In the genomic region with DNA sequence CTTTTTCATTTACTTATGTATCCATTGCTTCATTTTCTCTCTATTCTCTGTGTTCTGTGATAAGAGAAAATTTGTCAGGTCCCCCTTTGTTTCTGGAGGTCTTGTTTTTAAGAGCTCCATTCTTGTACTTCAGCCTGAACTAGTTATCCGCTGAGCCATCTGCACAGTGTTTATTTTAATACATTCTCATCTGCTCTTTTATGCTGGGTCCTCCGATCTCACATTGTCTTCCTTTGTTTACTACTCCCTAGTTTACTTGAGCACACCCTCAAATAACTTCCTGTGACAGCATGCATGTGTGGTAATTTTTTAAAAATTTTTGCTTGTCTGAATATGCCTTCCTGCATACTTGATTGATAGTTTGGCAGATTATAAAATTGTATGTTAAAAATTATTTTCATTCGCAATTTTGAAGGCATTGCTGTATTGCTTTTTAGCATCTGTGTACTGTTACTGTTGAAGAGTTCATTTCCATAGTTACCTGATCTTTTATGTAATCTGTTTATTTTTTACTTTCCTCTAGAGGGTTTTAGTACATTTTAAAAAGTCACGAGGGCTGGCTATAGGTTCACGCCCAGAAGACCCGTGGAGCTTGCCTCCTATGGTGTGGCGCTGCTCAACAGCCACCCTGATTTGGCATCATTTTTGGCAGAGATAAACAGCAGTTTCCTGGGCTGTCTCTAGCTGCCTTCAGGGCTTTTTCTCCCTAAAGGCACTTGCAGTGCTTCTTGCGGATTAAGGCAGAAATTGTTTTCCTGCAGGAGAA, we compare ENCODE assay signal across 8 cellular contexts. TPM values are rescaled to one million over a fixed set of nuclear protein-coding genes. Genes with fewer than 3 reads are reported as not detected.
A peak's percentile ranks its signal among the peaks of the same experiment; 100 is the strongest.
DNase-seq lines count a peak whose midpoint lies in the region; ATAC-seq and TF ChIP-seq lines count a peak whose summit lies in the region.

No MANE protein-coding gene starts in this region.

- no peaks in the 10 kb centered on the region for H3K9me3 Mint-ChIP-seq in activated naive CD8-positive, alpha-beta T cell (ENCODE audit: low read depth)
- no peaks in the 10 kb centered on the region for H3K9me3 Mint-ChIP-seq in activated naive CD8-positive, alpha-beta T cell treated with anti-CD3 and anti-CD28 coated beads for 36 hours

- no peaks in the 10 kb centered on the region for H3K27me3 Mint-ChIP-seq in activated naive CD8-positive, alpha-beta T cell
- no peaks in the 10 kb centered on the region for H3K27me3 Mint-ChIP-seq in activated naive CD8-positive, alpha-beta T cell treated with anti-CD3 and anti-CD28 coated beads for 36 hours

- ATAC-seq in PC-3 (peak; percentile 78), HG03565 (IDR thresholded peaks at IDR 0.05; ENCODE audit: unreplicated experiment) (no peak), GM19351 (IDR thresholded peaks at IDR 0.05; ENCODE audit: unreplicated experiment) (no peak), HG02938 (IDR thresholded peaks at IDR 0.05; ENCODE audit: unreplicated experiment) (no peak)

- TF ChIP-seq CTCF in PC-3 (conservative IDR thresholded peaks at IDR 0.05; ENCODE audit: low read depth, low read length) = no peak
- TF ChIP-seq CTCF in parathyroid adenoma (IDR thresholded peaks at IDR 0.05) = no peak

- no peak overlapping the region for H3K27ac ChIP-seq in PC-3 (ENCODE audit: low read length)
- no peak overlapping the region for H3K27ac ChIP-seq in parathyroid adenoma

- H3K4me1 Mint-ChIP-seq in activated naive CD8-positive, alpha-beta T cell (ENCODE audit: low read depth) = peaks cover 56% of the 10 kb centered on the region
- H3K4me1 Mint-ChIP-seq in activated naive CD8-positive, alpha-beta T cell treated with anti-CD3 and anti-CD28 coated beads for 36 hours = peaks cover 36% of the 10 kb centered on the region

- H3K4me3 ChIP-seq in PC-3 (ENCODE audit: low read length) (no peak overlapping the region), parathyroid adenoma (ENCODE audit: low read depth, low read length) (no peak overlapping the region)

- no peak for DNase-seq in activated naive CD8-positive, alpha-beta T cell treated with anti-CD3 and anti-CD28 coated beads for 36 hours
- DNase-seq in PC-3 (no peak), fibroblast of gingiva (ENCODE audit: low read depth) (peak; percentile 51)

- no peaks in the 10 kb centered on the region for H3K27me3 ChIP-seq in PC-3 (ENCODE audit: low read length)
- no peaks in the 10 kb centered on the region for H3K27me3 ChIP-seq in parathyroid adenoma (ENCODE audit: control insufficient read depth, insufficient read depth, low read length)

- H3K79me2 ChIP-seq in PC-3 (ENCODE audit: low read length) (peaks cover 86% of the 10 kb centered on the region), parathyroid adenoma (peaks cover 38% of the 10 kb centered on the region)

- POLR2A ChIA-PET in PC-3 (lab: Charles Lee; ENCODE audit: unreplicated experiment) = interaction anchor here (0.7 kb wide), 1 partner anchor 31 kb away, joined by 5 read pairs; no protein-coding TSS in a partner anchor

- no peak overlapping the region for H3K4me2 ChIP-seq in PC-3 (ENCODE audit: low read length)
- H3K4me2 ChIP-seq in parathyroid adenoma (ENCODE audit: low read length) = peak overlapping the region; percentile 23

- H3K36me3 Mint-ChIP-seq in activated naive CD8-positive, alpha-beta T cell = no peaks in the 10 kb centered on the region
- peaks cover 8% of the 10 kb centered on the region for H3K36me3 Mint-ChIP-seq in activated naive CD8-positive, alpha-beta T cell treated with anti-CD3 and anti-CD28 coated beads for 36 hours

- peak overlapping the region; percentile 56 for H3K4me3 Mint-ChIP-seq in activated naive CD8-positive, alpha-beta T cell
- H3K4me3 Mint-ChIP-seq in activated naive CD8-positive, alpha-beta T cell treated with anti-CD3 and anti-CD28 coated beads for 36 hours = no peak overlapping the region

- CTCF ChIA-PET in PC-3 (lab: Charles Lee) = no interaction called here

- peaks cover 11% of the 10 kb centered on the region; the same call in 1 of the 2 replicates for H3K4me1 ChIP-seq in PC-3 (ENCODE audit: insufficient read depth, low read length)
- peaks cover 8% of the 10 kb centered on the region for H3K4me1 ChIP-seq in parathyroid adenoma

- intact Hi-C loops in PC-3 (cut with micrococcal nuclease) = no loop called here

- H3K27ac Mint-ChIP-seq in activated naive CD8-positive, alpha-beta T cell = peak overlapping the region; percentile 52
- H3K27ac Mint-ChIP-seq in activated naive CD8-positive, alpha-beta T cell treated with anti-CD3 and anti-CD28 coated beads for 36 hours = no peak overlapping the region

- no peaks in the 10 kb centered on the region for H3F3A ChIP-seq in PC-3 (ENCODE audit: low read length, unreplicated experiment)

- no TSS peak for BruUV-seq in PC-3 (replicated peaks; lab: Mats Ljungman, UMichigan)

- H4K20me1 ChIP-seq in PC-3 (ENCODE audit: low read length) = peaks cover 9% of the 10 kb centered on the region; the same call in 1 of the 2 replicates

- H3K9me2 ChIP-seq in PC-3 (replicated peaks; ENCODE audit: low read length) = no peaks in the 10 kb centered on the region

- H2AFZ ChIP-seq in PC-3 (ENCODE audit: low read length) = no peak overlapping the region
- no peak overlapping the region for H2AFZ ChIP-seq in parathyroid adenoma

- H3K36me3 ChIP-seq in PC-3 (ENCODE audit: low read depth, low read length) = no peaks in the 10 kb centered on the region
- no peaks in the 10 kb centered on the region for H3K36me3 ChIP-seq in parathyroid adenoma (ENCODE audit: control insufficient read depth, insufficient read depth, low read length)

- H3K9me3 ChIP-seq in PC-3 (ENCODE audit: low read length) (no peaks in the 10 kb centered on the region), parathyroid adenoma (ENCODE audit: control insufficient read depth, low read length) (no peaks in the 10 kb centered on the region)

- H3K9ac ChIP-seq in PC-3 (ENCODE audit: low read length) (no peak overlapping the region), parathyroid adenoma (no peak overlapping the region)

RNA-seq across cellular contexts. Expression of a gene that starts 31.9 kb away (rescaled TPM):
- total RNA-seq in activated naive CD8-positive, alpha-beta T cell treated with anti-CD3 and anti-CD28 coated beads for 36 hours = 10 to 100 TPM; 21.7 to 21.8 TPM
- total RNA-seq in PC-3 (2014; rRNA removed) = 6.9 and 11.2 TPM in 2 replicates
